ENCODE assay signal across 7 cellular contexts in genomic region chr2:144456680-144457079, GRCh38.
A peak's percentile ranks its signal among the peaks of the same experiment; 100 is the strongest.
DNase-seq lines count a peak whose midpoint lies in the region; ATAC-seq and TF ChIP-seq lines count a peak whose summit lies in the region.

No MANE protein-coding gene starts in this region.

- no peaks in the 10 kb centered on the region for H3K9me2 ChIP-seq in PC-9 (ENCODE audit: insufficient read depth)

- DNase-seq in IMR-90 (peak; percentile 97), caudate nucleus (lab: John Stamatoyannopoulos, UW) (peak in 2 of 61 donors; percentile 19 to 25), myocyte (ENCODE audit: low read depth) (peak; percentile 51), PC-9 (no peak), activated gamma-delta T cell (lab: John Stamatoyannopoulos, UW) (no peak)

- 0 out of 2 replicates have a peak, but pooled peaks cover 7% of the 10 kb centered on the region for H4K20me1 ChIP-seq in IMR-90 (ENCODE audit: insufficient read depth, low read length)
- no peaks in the 10 kb centered on the region for H4K20me1 ChIP-seq in PC-9 (ENCODE audit: insufficient read depth)

- intact Hi-C loops in IMR-90 (cut with micrococcal nuclease) (loop anchor here (5.0 kb wide), 1 partner anchor 124 kb away; a partner anchor contains a TSS), PC-9 (cut with micrococcal nuclease; ENCODE audit: unreplicated experiment) (no loop called here)

- H3K4me2 ChIP-seq in IMR-90 (ENCODE audit: low read depth, low read length) (no peak overlapping the region), PC-9 (no peak overlapping the region)

- H2AK9ac ChIP-seq in IMR-90 (replicated peaks; ENCODE audit: low read depth, low read length, poor library complexity), result no peak overlapping the region

- peaks cover 24% of the 10 kb centered on the region for H3K4me1 ChIP-seq in IMR-90 (ENCODE audit: control insufficient read depth, insufficient read depth, low read length)
- H3K4me1 ChIP-seq in PC-9 (replicated peaks; ENCODE audit: insufficient read depth), result no peaks in the 10 kb centered on the region

- dilution Hi-C loops in IMR-90 (cut with HindIII; ENCODE audit: low sequenced_read_pairs, unreplicated experiment), result no loop called here

- no peak overlapping the region for H2BK15ac ChIP-seq in IMR-90 (ENCODE audit: low read depth, low read length)

- no peaks in the 10 kb centered on the region for H3K9me3 ChIP-seq in IMR-90 (ENCODE audit: control insufficient read depth, insufficient read depth, low read length)
- H3K9me3 ChIP-seq in PC-9 (ENCODE audit: insufficient read depth, low read depth), result no peaks in the 10 kb centered on the region

- H3K79me2 ChIP-seq in PC-9 (ENCODE audit: low read depth), result no peaks in the 10 kb centered on the region

- CTCF ChIA-PET in IMR-90 (lab: Yijun Ruan, JAX), result no interaction called here
- CTCF ChIA-PET in PC-9 (lab: Charles Lee), result no interaction called here

- no peak overlapping the region for H3K4ac ChIP-seq in IMR-90 (ENCODE audit: low read depth, low read length)

- H3K23ac ChIP-seq in IMR-90 (ENCODE audit: low read depth, low read length), result no peak overlapping the region

- peaks cover 9% of the 10 kb centered on the region for H3K9me1 ChIP-seq in IMR-90 (ENCODE audit: insufficient read depth, low read length)

- H3K27me3 ChIP-seq in IMR-90 (ENCODE audit: control insufficient read depth, insufficient read depth, low read length) (no peaks in the 10 kb centered on the region), PC-9 (ENCODE audit: insufficient read depth, low read depth) (no peaks in the 10 kb centered on the region)

- no peak overlapping the region for H3K4me3 ChIP-seq in IMR-90 (ENCODE audit: insufficient read depth, low read depth, low read length)
- no peak overlapping the region for H3K4me3 ChIP-seq in PC-9

- no peak overlapping the region for H3K14ac ChIP-seq in IMR-90 (replicated peaks; ENCODE audit: low read depth, low read length)

- H3K9ac ChIP-seq in IMR-90 (ENCODE audit: low read depth, low read length), result no peak overlapping the region

- no peak overlapping the region for H4K8ac ChIP-seq in IMR-90 (ENCODE audit: low read depth in 2 of 2, low read length in 2 of 2)

- H3K27ac ChIP-seq in IMR-90 (ENCODE audit: insufficient read depth, low read length), result no peak overlapping the region
- peak overlapping the region; percentile 96 for H3K27ac ChIP-seq in caudate nucleus (ENCODE audit: low read depth, low read length)
- H3K27ac ChIP-seq in PC-9, result no peak overlapping the region

- H3K56ac ChIP-seq in IMR-90 (ENCODE audit: extremely low read depth, insufficient read depth, low read length), result no peak overlapping the region

- in situ Hi-C loops in IMR-90 (cut with MboI; ENCODE audit: low sequenced_read_pairs), result no loop called here

- no peak overlapping the region for H2BK120ac ChIP-seq in IMR-90 (ENCODE audit: low read depth, low read length)

- no peak overlapping the region for H2BK20ac ChIP-seq in IMR-90 (ENCODE audit: low read depth, low read length)

- TF ChIP-seq POLR2A in IMR-90 (IDR thresholded peaks at IDR 0.05; ENCODE audit: low read depth, low read length), result no peak

- 0 out of 2 replicates have a peak, but pooled peaks have one; percentile 16 for TF ChIP-seq RAD21 in IMR-90 (IDR thresholded peaks at IDR 0.05; ENCODE audit: low read length)

- H3K36me3 ChIP-seq in IMR-90 (ENCODE audit: control insufficient read depth, insufficient read depth, low read length) (no peaks in the 10 kb centered on the region), PC-9 (ENCODE audit: low read depth) (no peaks in the 10 kb centered on the region)

- H3K79me1 ChIP-seq in IMR-90 (ENCODE audit: low read depth in 1 of 2, low read length in 2 of 2), result peaks cover 23 to 58% of the 10 kb centered on the region in 2 experiments

- H4K91ac ChIP-seq in IMR-90 (ENCODE audit: insufficient read depth, low read depth, low read length), result 0 out of 2 replicates have a peak overlapping the region, but pooled peaks have one; percentile 0

- no peak overlapping the region for H2AFZ ChIP-seq in IMR-90 (replicated peaks; ENCODE audit: low read length, poor library complexity)
- H2AFZ ChIP-seq in PC-9, result no peak overlapping the region

- ATAC-seq in GM19324 (IDR thresholded peaks at IDR 0.05; ENCODE audit: low FRiP score, unreplicated experiment) (peak; percentile 54), IMR-90 (ENCODE audit: low read depth) (peak; percentile 81), HG02840 (IDR thresholded peaks at IDR 0.05; ENCODE audit: low FRiP score, unreplicated experiment) (no peak)

- H2AK5ac ChIP-seq in IMR-90 (ENCODE audit: low read depth, low read length), result no peak overlapping the region

- POLR2A ChIA-PET in IMR-90 (lab: Charles Lee; ENCODE audit: unreplicated experiment) (no interaction called here), PC-9 (lab: Charles Lee; ENCODE audit: unreplicated experiment) (no interaction called here)

- H2BK5ac ChIP-seq in IMR-90 (ENCODE audit: low read depth, low read length, poor library complexity, severe bottlenecking), result no peak overlapping the region

- BruUV-seq in IMR-90 (replicated peaks; lab: Mats Ljungman, UMichigan) (no TSS peak), PC-9 (replicated peaks; lab: Mats Ljungman, UMichigan) (no TSS peak)

- H3K18ac ChIP-seq in IMR-90 (ENCODE audit: low read depth, low read length), result no peak overlapping the region

- H4K5ac ChIP-seq in IMR-90 (ENCODE audit: low read depth, low read length), result no peak overlapping the region

- no CpG with 5 or more reads among the region's 3 CpGs for WGBS in IMR-90 (ENCODE audit: extremely low coverage in 2 of 2, insufficient read length in 1 of 2), 2 experiments

- no peak for TF ChIP-seq CTCF in IMR-90 (conservative IDR thresholded peaks at IDR 0.05; ENCODE audit: low read depth, low read length)
- TF ChIP-seq CTCF in PC-9 (conservative IDR thresholded peaks at IDR 0.05), result no peak

- H3F3A ChIP-seq in PC-9 (ENCODE audit: insufficient read depth, low read depth), result no peaks in the 10 kb centered on the region

TF ChIP-seq in IMR-90, 13 proteins besides CTCF, POLR2A, EP300 and RAD21:
- TF ChIP-seq MAZ (IDR thresholded peaks at IDR 0.05; ENCODE audit: borderline replicate concordance, low read depth, low read length), result no peak
- TF ChIP-seq FOS (IDR thresholded peaks at IDR 0.05; ENCODE audit: low read depth, low read length), result peak; percentile 37; the same call in 1 of the 2 replicates
- TF ChIP-seq BHLHE40 (IDR thresholded peaks at IDR 0.05; ENCODE audit: low read depth, low read length), result peak; percentile 43; the same call in 1 of the 2 replicates
- peak; percentile 36 for TF ChIP-seq RCOR1 (IDR thresholded peaks at IDR 0.05; ENCODE audit: insufficient replicate concordance, low read length)
- no peak for TF ChIP-seq RFX5 (IDR thresholded peaks at IDR 0.05; ENCODE audit: low read depth, low read length)
- peak; percentile 99 for TF ChIP-seq CEBPB (IDR thresholded peaks at IDR 0.05; ENCODE audit: low read depth, low read length)
- peak; percentile 67 for TF ChIP-seq USF2 (IDR thresholded peaks at IDR 0.05; ENCODE audit: low read depth, low read length)
- 0 out of 2 replicates have a peak, but pooled peaks have one; percentile 8 for TF ChIP-seq SMC3 (IDR thresholded peaks at IDR 0.05; ENCODE audit: low read depth, low read length)

Comparison
In these comparisons a context has a peak if more than half of its experiments do, and no peak if none do; other contexts are left out.
1. DNase-seq: peak in IMR-90 (single experiment) and myocyte (single experiment); none in PC-9 (0 of 2) and activated gamma-delta T cell (single experiment).